In the genomic region with DNA sequence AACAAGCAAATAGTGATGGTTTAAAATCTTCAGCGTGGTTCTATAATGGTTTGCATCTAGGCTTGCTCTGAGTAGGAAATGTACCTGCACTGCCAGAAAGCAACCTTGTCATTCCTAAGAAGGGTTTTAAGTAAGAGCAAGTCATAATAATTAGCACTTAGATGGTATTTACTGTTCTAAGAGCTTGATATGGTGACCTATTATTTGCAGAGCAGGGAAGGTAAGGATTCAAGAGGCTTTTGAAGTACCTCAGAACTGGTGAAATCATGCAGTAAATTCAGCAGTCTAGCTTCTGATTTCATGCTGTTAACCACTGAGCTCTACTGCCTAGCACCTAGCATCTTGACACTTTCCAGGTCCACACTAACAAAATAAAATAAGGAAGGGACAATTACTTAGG, we compare ENCODE assay signal across 15 cellular contexts. TPM values are rescaled to one million over a fixed set of nuclear protein-coding genes. Genes with fewer than 3 reads are reported as not detected.
DNase-seq lines count a peak whose midpoint lies in the region; ATAC-seq and TF ChIP-seq lines count a peak whose summit lies in the region.
"Had no signal": no experiment of that assay in that cellular context is flagged by ENCODE, and none has a peak within 500 bp of the region (broad histone marks: within the 10 kb centered on the region; RNA-seq: fewer than 3 reads in every experiment).

No MANE protein-coding gene starts in this region.

- no peaks in the 10 kb centered on the region for H3K27me3 Mint-ChIP-seq in activated naive CD4-positive, alpha-beta T cell treated with anti-CD3 and anti-CD28 coated beads for 36 hours (ENCODE audit: low read depth)
- H3K27me3 Mint-ChIP-seq in GM23338 (ENCODE audit: insufficient read depth, low read depth, poor library complexity) = peaks cover 5% of the 10 kb centered on the region
- no peaks in the 10 kb centered on the region for H3K27me3 Mint-ChIP-seq in T-helper 17 cell
- H3K27me3 Mint-ChIP-seq in naive thymus-derived CD4-positive, alpha-beta T cell = no peaks in the 10 kb centered on the region
- no peaks in the 10 kb centered on the region for H3K27me3 Mint-ChIP-seq in CD14-positive monocyte (ENCODE audit: low read depth in 3 of 3)
- H3K27me3 Mint-ChIP-seq: B cell, IgD-negative memory B cell had no signal

- peak overlapping the region; percentile 26; the same call in 1 of the 2 replicates for H3K27ac ChIP-seq in GM23338 (ENCODE audit: low read depth)
- no peak overlapping the region for H3K27ac ChIP-seq in naive thymus-derived CD4-positive, alpha-beta T cell (ENCODE audit: low read depth, low read length)
- H3K27ac ChIP-seq: PC-9 had no signal

- no peak for ATAC-seq in GM23338
- no peak for ATAC-seq in T-helper 17 cell
- ATAC-seq in naive thymus-derived CD4-positive, alpha-beta T cell = no peak

- no peak for TF ChIP-seq CTCF in GM23338 (conservative IDR thresholded peaks at IDR 0.05; ENCODE audit: low read depth in 2 of 2)
- TF ChIP-seq CTCF in CD14-positive monocyte (IDR thresholded peaks at IDR 0.05) = no peak

- CTCF ChIA-PET in activated naive CD4-positive, alpha-beta T cell treated with anti-CD3 and anti-CD28 coated beads for 36 hours (lab: Charles Lee) = interaction anchor here (1.2 kb wide), 1 partner anchor 21 kb away, joined by 4 read pairs; no protein-coding TSS in a partner anchor
- CTCF ChIA-PET in naive thymus-derived CD4-positive, alpha-beta T cell (lab: Charles Lee) = no interaction called here

- H3K79me2 ChIP-seq in GM23338 (replicated peaks; ENCODE audit: insufficient read depth) = no peaks in the 10 kb centered on the region

- H3K9me3 ChIP-seq in T-helper 17 cell (ENCODE audit: control insufficient read depth, low read length, poor library complexity, severe bottlenecking) = no peaks in the 10 kb centered on the region
- no peaks in the 10 kb centered on the region for H3K9me3 ChIP-seq in naive thymus-derived CD4-positive, alpha-beta T cell (ENCODE audit: control insufficient read depth in 2 of 3, low read length in 3 of 3)

- H3K27me3 ChIP-seq in GM23338 (ENCODE audit: insufficient read depth) = no peaks in the 10 kb centered on the region
- no peaks in the 10 kb centered on the region for H3K27me3 ChIP-seq in naive thymus-derived CD4-positive, alpha-beta T cell (ENCODE audit: control insufficient read depth in 2 of 2, insufficient read depth in 2 of 2, low read length in 2 of 2)

- peak overlapping the region; percentile 69 for H3K27ac Mint-ChIP-seq in activated naive CD4-positive, alpha-beta T cell treated with anti-CD3 and anti-CD28 coated beads for 36 hours
- H3K27ac Mint-ChIP-seq in GM23338 (0 out of 2 replicates have a peak overlapping the region, but pooled peaks have one; percentile 42), T-helper 17 cell (peak overlapping the region; percentile 75), CD14-positive monocyte (peak overlapping the region in 1 of 7 donors; percentile 22)
- peak overlapping the region in 8 of 9 donors; percentile 3 to 72 (median 66) for H3K27ac Mint-ChIP-seq in naive thymus-derived CD4-positive, alpha-beta T cell
- H3K27ac Mint-ChIP-seq: B cell, IgD-negative memory B cell had no signal

- peaks cover 7% of the 10 kb centered on the region for H3K4me1 ChIP-seq in GM23338 (ENCODE audit: insufficient read depth)
- peaks cover 0 to 2% of the 10 kb centered on the region in 2 donors for H3K4me1 ChIP-seq in naive thymus-derived CD4-positive, alpha-beta T cell (ENCODE audit: control insufficient read depth in 2 of 2, insufficient read depth in 2 of 2, low read length in 2 of 2)

- no peaks in the 10 kb centered on the region for H3K9me3 Mint-ChIP-seq in activated naive CD4-positive, alpha-beta T cell treated with anti-CD3 and anti-CD28 coated beads for 36 hours
- H3K9me3 Mint-ChIP-seq in GM23338 = no peaks in the 10 kb centered on the region
- no peaks in the 10 kb centered on the region for H3K9me3 Mint-ChIP-seq in naive thymus-derived CD4-positive, alpha-beta T cell
- no peaks in the 10 kb centered on the region for H3K9me3 Mint-ChIP-seq in CD14-positive monocyte
- H3K9me3 Mint-ChIP-seq: H9, IgD-negative memory B cell had no signal

- peaks cover 19% of the 10 kb centered on the region for H4K20me1 ChIP-seq in GM23338 (replicated peaks; ENCODE audit: insufficient read depth)

- DNase-seq in activated naive CD4-positive, alpha-beta T cell treated with anti-CD3 and anti-CD28 coated beads for 36 hours = no peak
- no peak for DNase-seq in activated naive CD4-positive, alpha-beta T cell (lab: John Stamatoyannopoulos, UW)
- no peak for DNase-seq in GM23338 (ENCODE audit: low spot score)
- DNase-seq in T-helper 17 cell = no peak
- DNase-seq in naive thymus-derived CD4-positive, alpha-beta T cell = no peak
- DNase-seq in GDM1 (lab: John Stamatoyannopoulos, UW) = no peak
- no peak for DNase-seq in OCI-M1 (lab: John Stamatoyannopoulos, UW)
- DNase-seq in CD14-positive monocyte (ENCODE audit: low spot score) = no peak
- DNase-seq: H9, NCI-H1436, NCI-H2081 treated with DMSO at 0.1 percent for 48 hours, NCI-H446, PC-9 had no signal

- H3K4me3 ChIP-seq in GM23338 = no peak overlapping the region
- no peak overlapping the region for H3K4me3 ChIP-seq in naive thymus-derived CD4-positive, alpha-beta T cell (ENCODE audit: low read length)
- H3K4me3 ChIP-seq: PC-9 had no signal

- intact Hi-C loops in activated naive CD4-positive, alpha-beta T cell treated with anti-CD3 and anti-CD28 coated beads for 36 hours (cut with micrococcal nuclease) = no loop called here
- intact Hi-C loops in naive thymus-derived CD4-positive, alpha-beta T cell (cut with micrococcal nuclease) = no loop called here
- intact Hi-C loops in CD14-positive monocyte (cut with micrococcal nuclease) = no loop called here

- 0 out of 2 replicates have a peak overlapping the region, but pooled peaks have one; percentile 51 for H3K4me2 ChIP-seq in GM23338
- H3K4me2 ChIP-seq: PC-9 had no signal

- H3K4me1 Mint-ChIP-seq in activated naive CD4-positive, alpha-beta T cell treated with anti-CD3 and anti-CD28 coated beads for 36 hours (ENCODE audit: low read depth) = peaks cover 10% of the 10 kb centered on the region
- H3K4me1 Mint-ChIP-seq in GM23338 = peaks cover 16% of the 10 kb centered on the region; the same call in 2 of the 3 replicates
- peaks cover 16% of the 10 kb centered on the region for H3K4me1 Mint-ChIP-seq in T-helper 17 cell
- peaks cover 15 to 42% (median 34%) of the 10 kb centered on the region in 7 donors for H3K4me1 Mint-ChIP-seq in naive thymus-derived CD4-positive, alpha-beta T cell
- H3K4me1 Mint-ChIP-seq in CD14-positive monocyte = no peaks in the 10 kb centered on the region
- H3K4me1 Mint-ChIP-seq: B cell had no signal

- H3K36me3 Mint-ChIP-seq in activated naive CD4-positive, alpha-beta T cell treated with anti-CD3 and anti-CD28 coated beads for 36 hours (ENCODE audit: low read depth) = peaks cover 84% of the 10 kb centered on the region
- H3K36me3 Mint-ChIP-seq in GM23338 (ENCODE audit: low read depth) (peaks cover 100% of the 10 kb centered on the region), T-helper 17 cell (ENCODE audit: low read depth) (peaks cover 9% of the 10 kb centered on the region), CD14-positive monocyte (peaks cover 97 to 100% of the 10 kb centered on the region in 2 donors)
- peaks cover 40 to 83% (median 76%) of the 10 kb centered on the region in 5 donors for H3K36me3 Mint-ChIP-seq in naive thymus-derived CD4-positive, alpha-beta T cell

- no peaks in the 10 kb centered on the region for H3F3A ChIP-seq in GM23338 (replicated peaks; ENCODE audit: low read depth)

- POLR2A ChIA-PET in naive thymus-derived CD4-positive, alpha-beta T cell (lab: Charles Lee) = interaction anchor here (1.6 kb wide), 1 partner anchor 21 kb away, joined by 4 read pairs; no protein-coding TSS in a partner anchor

- H3K9me2 ChIP-seq in GM23338 (ENCODE audit: insufficient read depth) = no peaks in the 10 kb centered on the region

- H3K36me3 ChIP-seq in GM23338 (ENCODE audit: insufficient read depth) = peaks cover 79% of the 10 kb centered on the region
- peaks cover 56 to 100% (median 84%) of the 10 kb centered on the region in 3 experiments for H3K36me3 ChIP-seq in naive thymus-derived CD4-positive, alpha-beta T cell (ENCODE audit: control insufficient read depth in 2 of 3, insufficient read depth in 3 of 3, low read length in 3 of 3)

- no peak overlapping the region for H2AFZ ChIP-seq in GM23338
- H2AFZ ChIP-seq: PC-9 had no signal

- H3K4me3 Mint-ChIP-seq in activated naive CD4-positive, alpha-beta T cell treated with anti-CD3 and anti-CD28 coated beads for 36 hours = no peak overlapping the region
- no peak overlapping the region for H3K4me3 Mint-ChIP-seq in GM23338
- no peak overlapping the region for H3K4me3 Mint-ChIP-seq in T-helper 17 cell
- H3K4me3 Mint-ChIP-seq in naive thymus-derived CD4-positive, alpha-beta T cell = no peak overlapping the region
- no peak overlapping the region for H3K4me3 Mint-ChIP-seq in CD14-positive monocyte
- H3K4me3 Mint-ChIP-seq: B cell, H9, IgD-negative memory B cell had no signal

TF ChIP-seq in GM23338, 12 proteins besides CTCF, POLR2A, EP300 and RAD21 (continues in another document):
- no peak for TF ChIP-seq ZNF114 (CRISPR knock-in tag; IDR thresholded peaks at IDR 0.05)

RNA-seq across cellular contexts. Expression of gene ATP1A1, which starts 23.7 kb away (rescaled TPM):
- 100 to 1,000 TPM; 360 to 370 TPM for total RNA-seq in activated naive CD4-positive, alpha-beta T cell treated with anti-CD3 and anti-CD28 coated beads for 36 hours
- 174 and 202 TPM in 2 replicates for total RNA-seq in GM23338 (2014; rRNA removed; shearing (Covaris generic))
- polyA plus RNA-seq in GM23338 (2016; fragmentation: Nextera tagmentation; extraction: Ambion mirVana) = 114 and 117 TPM in 2 replicates
- 100 to 1,000 TPM; 259 to 313 TPM for total RNA-seq in T-helper 17 cell
- total RNA-seq in naive thymus-derived CD4-positive, alpha-beta T cell = 100 to 1,000 TPM; 228 to 315 (median 287) TPM
- polyA plus RNA-seq in naive thymus-derived CD4-positive, alpha-beta T cell = 10 to 100 TPM; 75.0 to 86.0 TPM
- 10 to 100 TPM; 32.3 to 32.7 TPM for polyA plus RNA-seq in CD14-positive monocyte
